26 cellular contexts compared by ENCODE assay signal in the genomic region with DNA sequence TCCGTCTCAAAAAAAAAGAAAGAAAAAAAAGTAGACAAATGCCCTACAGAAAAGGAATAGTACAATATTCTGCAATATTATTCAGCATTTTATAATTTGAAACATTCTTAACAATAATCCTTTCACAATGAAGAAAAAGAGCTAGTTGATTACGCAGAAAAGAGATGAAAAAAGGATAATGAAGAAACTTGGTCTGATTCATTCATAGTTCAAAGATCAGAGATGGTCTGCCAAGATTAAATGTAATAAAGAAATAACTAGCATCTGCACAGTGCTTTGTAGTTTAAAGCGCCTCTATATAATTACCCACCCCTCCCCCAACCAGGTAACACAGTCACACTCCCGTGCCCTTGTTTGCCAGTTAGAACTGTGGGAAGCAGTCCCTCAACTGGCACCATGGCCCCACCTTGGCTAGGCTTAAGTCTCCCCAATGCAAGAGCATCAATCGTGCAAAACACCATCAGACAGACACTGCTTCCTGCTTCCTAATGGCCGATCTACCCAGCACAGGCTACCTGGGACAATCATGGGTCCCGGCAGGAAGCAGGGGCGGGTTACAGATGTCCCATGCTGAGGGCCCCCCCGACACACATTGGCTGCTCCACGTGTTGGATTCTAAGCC.
"Had no signal": no experiment of that assay in that cellular context is flagged by ENCODE, and none has a peak within 500 bp of the region (broad histone marks: within the 10 kb centered on the region; RNA-seq: fewer than 3 reads in every experiment).

No MANE protein-coding gene starts in this region.

- H3K36me3 ChIP-seq: breast epithelium, colonic mucosa, lower lobe of right lung, ovary had no signal

- H3K27me3 Mint-ChIP-seq: activated CD4-positive, alpha-beta T cell treated with anti-CD3 and anti-CD28 coated beads, Interleukin-2, amount 10 ng/mL, durations not matched to agents 7 days and 5 days; activated naive CD8-positive, alpha-beta T cell treated with anti-CD3 and anti-CD28 coated beads, Interleukin-2, amount 10 ng/mL, durations not matched to agents 7 days and 5 days; activated T-cell treated with anti-CD3 and anti-CD28 coated beads, Interleukin-2, amount 50 U/mL, for 24 hours; effector memory CD8-positive, alpha-beta T cell; naive thymus-derived CD8-positive, alpha-beta T cell; stimulated activated naive B cell treated with anti-CD40 and anti-IgM and Interleukin-4, amounts not matched to agents 10 μg/mL and 1 μg/mL and 100 μg/mL, for 72 hours had no signal

- H3K4me3 Mint-ChIP-seq: activated CD4-positive, alpha-beta T cell treated with anti-CD3 and anti-CD28 coated beads, Interleukin-2, amount 10 ng/mL, durations not matched to agents 7 days and 5 days; activated CD8-positive, alpha-beta T cell treated with anti-CD3 and anti-CD28 coated beads, Interleukin-2, amount 10 ng/mL, durations not matched to agents 7 days and 5 days; activated naive CD4-positive, alpha-beta T cell treated with anti-CD3 and anti-CD28 coated beads for 36 hours; activated naive CD8-positive, alpha-beta T cell treated with anti-CD3 and anti-CD28 coated beads, Interleukin-2, amount 10 ng/mL, durations not matched to agents 7 days and 5 days; activated T-cell treated with anti-CD3 and anti-CD28 coated beads, Interleukin-2, amount 50 U/mL, for 24 hours; effector memory CD8-positive, alpha-beta T cell; naive thymus-derived CD8-positive, alpha-beta T cell; stimulated activated naive B cell treated with anti-CD40 and anti-IgM and Interleukin-4, amounts not matched to agents 10 μg/mL and 1 μg/mL and 100 μg/mL, for 72 hours had no signal

- H3K27ac Mint-ChIP-seq: activated CD4-positive, alpha-beta T cell treated with anti-CD3 and anti-CD28 coated beads, Interleukin-2, amount 10 ng/mL, durations not matched to agents 7 days and 5 days; activated CD8-positive, alpha-beta T cell treated with anti-CD3 and anti-CD28 coated beads, Interleukin-2, amount 10 ng/mL, durations not matched to agents 7 days and 5 days; activated naive CD4-positive, alpha-beta T cell treated with anti-CD3 and anti-CD28 coated beads for 36 hours; activated naive CD8-positive, alpha-beta T cell treated with anti-CD3 and anti-CD28 coated beads, Interleukin-2, amount 10 ng/mL, durations not matched to agents 7 days and 5 days; activated T-cell treated with anti-CD3 and anti-CD28 coated beads, Interleukin-2, amount 50 U/mL, for 24 hours; activated T-helper 2 cell treated with anti-CD3 and anti-CD28 coated beads, Interferon-gamma antibody, Interleukin-2, Interleukin-4, amounts not matched to agents 10 μg/mL and 5 μg/mL and 100 μg/mL, durations not matched to agents 14 hours and 24 hours and 36 hours; effector memory CD8-positive, alpha-beta T cell; stimulated activated naive B cell treated with anti-CD40 and anti-IgM and Interleukin-4, amounts not matched to agents 10 μg/mL and 1 μg/mL and 100 μg/mL, for 72 hours had no signal

- H3K9me3 Mint-ChIP-seq: activated CD4-positive, alpha-beta T cell treated with anti-CD3 and anti-CD28 coated beads, Interleukin-2, amount 10 ng/mL, durations not matched to agents 7 days and 5 days; activated naive CD4-positive, alpha-beta T cell treated with anti-CD3 and anti-CD28 coated beads for 36 hours; activated naive CD8-positive, alpha-beta T cell treated with anti-CD3 and anti-CD28 coated beads, Interleukin-2, amount 10 ng/mL, durations not matched to agents 7 days and 5 days; activated T-cell treated with anti-CD3 and anti-CD28 coated beads, Interleukin-2, amount 50 U/mL, for 24 hours; effector memory CD8-positive, alpha-beta T cell; stimulated activated naive B cell treated with anti-CD40 and anti-IgM and Interleukin-4, amounts not matched to agents 10 μg/mL and 1 μg/mL and 100 μg/mL, for 72 hours had no signal

- DNase-seq: activated CD4-positive, alpha-beta T cell treated with anti-CD3 and anti-CD28 coated beads, Interleukin-2, amount 10 ng/mL, durations not matched to agents 7 days and 5 days; activated CD4-positive, CD25-positive, alpha-beta regulatory T cell treated with anti-CD3 and anti-CD28 coated beads, Interleukin-2, amount 50 U/mL, for 72 hours; activated CD8-positive, alpha-beta T cell treated with anti-CD3 and anti-CD28 coated beads, Interleukin-2, amount 10 ng/mL, durations not matched to agents 7 days and 5 days; activated naive CD4-positive, alpha-beta T cell treated with anti-CD3 and anti-CD28 coated beads for 36 hours; activated naive CD8-positive, alpha-beta T cell treated with anti-CD3 and anti-CD28 coated beads, Interleukin-2, amount 10 ng/mL, durations not matched to agents 7 days and 5 days; activated T-cell treated with anti-CD3 and anti-CD28 coated beads, Interleukin-2, amount 50 U/mL, for 24 hours; amniotic stem cell; colonic mucosa; effector memory CD8-positive, alpha-beta T cell; esophagus squamous epithelium; heart right ventricle; lower lobe of right lung; mesendoderm; naive thymus-derived CD8-positive, alpha-beta T cell; right cardiac atrium; stimulated activated CD8-positive, alpha-beta memory T cell treated with anti-CD3 and anti-CD28 coated beads, Interleukin-4, amount 100 ng/mL, for 48 hours; stimulated activated naive B cell treated with anti-CD40 and anti-IgM and Interleukin-4, amounts not matched to agents 10 μg/mL and 1 μg/mL and 100 μg/mL, for 72 hours; T-helper 1 cell; WERI-Rb-1 had no signal

- FAIRE-seq: keratinocyte, TTC549 had no signal

- ATAC-seq: activated CD8-positive, alpha-beta T cell treated with anti-CD3 and anti-CD28 coated beads, Interleukin-2, amount 10 ng/mL, durations not matched to agents 7 days and 5 days; effector memory CD8-positive, alpha-beta T cell; heart right ventricle; left lobe of liver; naive thymus-derived CD8-positive, alpha-beta T cell; right cardiac atrium; stimulated activated naive B cell treated with anti-CD40 and anti-IgM and Interleukin-4, amounts not matched to agents 10 μg/mL and 1 μg/mL and 100 μg/mL, for 72 hours had no signal

- H3K27ac ChIP-seq: colonic mucosa, dorsolateral prefrontal cortex, esophagus squamous epithelium, heart right ventricle, lower lobe of right lung, ovary, WERI-Rb-1 had no signal

- H3K4me3 ChIP-seq: colonic mucosa, dorsolateral prefrontal cortex, esophagus squamous epithelium, heart right ventricle, lower lobe of right lung, ovary had no signal

- H3K9me3 ChIP-seq: breast epithelium, colonic mucosa, esophagus squamous epithelium, lower lobe of right lung, ovary had no signal

- H3K4me1 ChIP-seq: breast epithelium, lower lobe of right lung had no signal
